Comparison of ENCODE assay signal across 9 cellular contexts in the genomic region with DNA sequence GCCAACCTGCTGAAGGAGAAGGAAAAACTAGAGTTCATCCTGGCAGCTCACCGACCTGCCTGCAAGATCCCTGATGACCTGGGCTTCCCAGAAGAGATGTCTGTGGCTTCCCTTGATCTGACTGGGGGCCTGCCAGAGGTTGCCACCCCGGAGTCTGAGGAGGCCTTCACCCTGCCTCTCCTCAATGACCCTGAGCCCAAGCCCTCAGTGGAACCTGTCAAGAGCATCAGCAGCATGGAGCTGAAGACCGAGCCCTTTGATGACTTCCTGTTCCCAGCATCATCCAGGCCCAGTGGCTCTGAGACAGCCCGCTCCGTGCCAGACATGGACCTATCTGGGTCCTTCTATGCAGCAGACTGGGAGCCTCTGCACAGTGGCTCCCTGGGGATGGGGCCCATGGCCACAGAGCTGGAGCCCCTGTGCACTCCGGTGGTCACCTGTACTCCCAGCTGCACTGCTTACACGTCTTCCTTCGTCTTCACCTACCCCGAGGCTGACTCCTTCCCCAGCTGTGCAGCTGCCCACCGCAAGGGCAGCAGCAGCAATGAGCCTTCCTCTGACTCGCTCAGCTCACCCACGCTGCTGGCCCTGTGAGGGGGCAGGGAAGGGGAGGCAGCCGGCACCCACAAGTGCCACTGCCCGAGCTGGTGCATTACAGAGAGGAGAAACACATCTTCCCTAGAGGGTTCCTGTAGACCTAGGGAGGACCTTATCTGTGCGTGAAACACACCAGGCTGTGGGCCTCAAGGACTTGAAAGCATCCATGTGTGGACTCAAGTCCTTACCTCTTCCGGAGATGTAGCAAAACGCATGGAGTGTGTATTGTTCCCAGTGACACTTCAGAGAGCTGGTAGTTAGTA. TPM values are rescaled to one million over a fixed set of nuclear protein-coding genes. Genes with fewer than 3 reads are reported as not detected.
DNase-seq lines count a peak whose midpoint lies in the region; ATAC-seq, FAIRE-seq and TF ChIP-seq lines count a peak whose summit lies in the region.
"Had no signal": no experiment of that assay in that cellular context is flagged by ENCODE, and none has a peak within 500 bp of the region (broad histone marks: within the 10 kb centered on the region; RNA-seq: fewer than 3 reads in every experiment).

No MANE protein-coding gene starts in this region.

- H3K4me3 ChIP-seq in A549 (no peak overlapping the region), Peyer's patch (peak overlapping the region; percentile 12 to 69 (median 62)), dorsolateral prefrontal cortex (peak overlapping the region in 49 of 59 donors; percentile 6 to 97 (median 85)), mucosa of stomach (ENCODE audit: low read length) (peak overlapping the region; percentile 84)

- POLR2A ChIA-PET in A549 (lab: Yijun Ruan, JAX) = interaction anchor here (2.3 kb wide), 1 partner anchor 13 kb away, joined by 8 read pairs; no protein-coding TSS in a partner anchor

- DNase-seq in A549 (ENCODE audit: low read depth in 1 of 2, low spot score in 1 of 2) (peak in 1 of 2 experiments; percentile 56), Peyer's patch (no peak), dorsolateral prefrontal cortex (peak in 1 of 10 donors; percentile 51), NCI-H146 (lab: John Stamatoyannopoulos, UW) (no peak), KG1 (lab: John Stamatoyannopoulos, UW) (no peak)
- DNase-seq in stimulated activated CD4-positive, alpha-beta T cell treated with anti-CD3 and anti-CD28 coated beads, Interleukin-2, amount 100 ng/mL, for 48 hours = no peak
- DNase-seq: GF-D8 had no signal

- H3K27me3 ChIP-seq in Peyer's patch (no peaks in the 10 kb centered on the region), dorsolateral prefrontal cortex (no peaks in the 10 kb centered on the region), mucosa of stomach (ENCODE audit: control insufficient read depth, insufficient read depth, low read length) (no peaks in the 10 kb centered on the region)

- H3K9me3 ChIP-seq in A549 (no peaks in the 10 kb centered on the region), Peyer's patch (no peaks in the 10 kb centered on the region), mucosa of stomach (ENCODE audit: control insufficient read depth, low read length) (no peaks in the 10 kb centered on the region)

- H3K9ac ChIP-seq in mucosa of stomach (ENCODE audit: low read length) = peak overlapping the region; percentile 98

- H3K36me3 ChIP-seq in Peyer's patch (peaks cover 0 to 28% (median 0%) of the 10 kb centered on the region in 3 donors), mucosa of stomach (ENCODE audit: control insufficient read depth, insufficient read depth, low read length) (peaks cover 32% of the 10 kb centered on the region)

- no peak for FAIRE-seq in A549 (lab: Jason Lieb, UNC)

- TF ChIP-seq RAD21 in A549 (conservative IDR thresholded peaks at IDR 0.05 in 1 of 2, IDR thresholded peaks at IDR 0.05 in 1 of 2) = no peak

- no peak; a peak in 1 of 6 replicates for ATAC-seq in A549
- no peak for ATAC-seq in GM19397 (IDR thresholded peaks at IDR 0.05; ENCODE audit: unreplicated experiment)

- CTCF ChIA-PET in A549 (lab: Yijun Ruan, JAX) = interaction anchor here (0.8 to 2.2 kb wide), 5 partner anchors 9 to 149 kb away, joined by 3 to 10 read pairs (median 5); no protein-coding TSS in a partner anchor

- peak overlapping the region; percentile 91; the same call in 1 of the 3 replicates for H3K4me2 ChIP-seq in A549

- intact Hi-C loops in dorsolateral prefrontal cortex (cut with DNase I) = no loop called here

- TF ChIP-seq POLR2A in A549 (IDR thresholded peaks at IDR 0.05; ENCODE audit: low read length) (no peak), Peyer's patch (IDR thresholded peaks at IDR 0.05) (peak in 1 of 2 donors; percentile 14)

- TF ChIP-seq CTCF in A549 (IDR thresholded peaks at IDR 0.05) = no peak
- TF ChIP-seq CTCF in Peyer's patch (IDR thresholded peaks at IDR 0.05) = no peak
- no peak for TF ChIP-seq CTCF in dorsolateral prefrontal cortex (IDR thresholded peaks at IDR 0.05 in 54 of 56, conservative IDR thresholded peaks at IDR 0.05 in 2 of 56; ENCODE audit: low read depth in 1 of 56, partially characterized antibody in 56 of 56)

- H3K27ac ChIP-seq in A549 = no peak overlapping the region
- H3K27ac ChIP-seq in Peyer's patch = peak overlapping the region; percentile 4 to 99 (median 92)
- peak overlapping the region in 17 of 59 donors; percentile 16 to 100 (median 99) for H3K27ac ChIP-seq in dorsolateral prefrontal cortex

- peaks cover 40% of the 10 kb centered on the region for H3K4me1 ChIP-seq in A549
- peaks cover 8 to 20% (median 16%) of the 10 kb centered on the region in 4 donors for H3K4me1 ChIP-seq in Peyer's patch
- H3K4me1 ChIP-seq in mucosa of stomach (ENCODE audit: control insufficient read depth, insufficient read depth, low read length) = peaks cover 40% of the 10 kb centered on the region

- TF ChIP-seq EP300 in A549 (IDR thresholded peaks at IDR 0.05) = no peak

- WGBS in A549 (ENCODE audit: missing lambda C conversion rate) = 92% methylated on average over 15 of the region's 17 CpGs

TF ChIP-seq in A549, 52 proteins besides CTCF, POLR2A, EP300 and RAD21:
- TF ChIP-seq REST (IDR thresholded peaks at IDR 0.05) = peak; percentile 7; the same call in 1 of the 2 replicates
- peak; percentile 95 for TF ChIP-seq POLR2AphosphoS2 (conservative IDR thresholded peaks at IDR 0.05; ENCODE audit: low read length)
- TF ChIP-seq NPAS2 (CRISPR knock-in tag; IDR thresholded peaks at IDR 0.05; ENCODE audit: borderline replicate concordance) = no peak
- TF ChIP-seq, protein P1, sequence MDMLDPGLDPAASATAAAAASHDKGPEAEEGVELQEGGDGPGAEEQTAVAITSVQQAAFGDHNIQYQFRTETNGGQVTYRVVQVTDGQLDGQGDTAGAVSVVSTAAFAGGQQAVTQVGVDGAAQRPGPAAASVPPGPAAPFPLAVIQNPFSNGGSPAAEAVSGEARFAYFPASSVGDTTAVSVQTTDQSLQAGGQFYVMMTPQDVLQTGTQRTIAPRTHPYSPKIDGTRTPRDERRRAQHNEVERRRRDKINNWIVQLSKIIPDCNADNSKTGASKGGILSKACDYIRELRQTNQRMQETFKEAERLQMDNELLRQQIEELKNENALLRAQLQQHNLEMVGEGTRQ (IDR thresholded peaks at IDR 0.05) = peak; percentile 45

RNA-seq across cellular contexts. Expression of gene FOS, which starts 2.4 kb away (rescaled TPM):
- polyA plus RNA-seq in A549 (2011; rRNA removed) (197 and 256 TPM in 2 replicates), A549 (2017; fragmentation: RNase III; extraction: RNeasy Plus Mini Kit Qiagen cat#74134 plus additional on column Dnase treatment) (2.0 to 4.2 TPM (median 2.7 TPM) in 3 replicates)
- polyA plus RNA-seq in A549 (2012; cell fraction: cytosol; rRNA removed) = 224 and 245 TPM in 2 replicates
- polyA plus RNA-seq in A549 (2012; cell fraction: nucleus; rRNA removed) = 701 and 1,020 TPM in 2 replicates
- 237 and 281 TPM in 2 replicates for polyA minus RNA-seq in A549 (2011; rRNA and poly(A)+ RNA removed)
- total RNA-seq in Peyer's patch (1,000 to 10,000 TPM in 1 of 4 donors, 100 to 1,000 TPM in 3; 267 to 2,466 (median 503) TPM), dorsolateral prefrontal cortex (100 to 1,000 TPM in 38 of 120 experiments, 10 to 100 TPM in 81, 1 to 10 TPM in 1; 7.4 to 738 (median 68.8) TPM)

Comparison
In these comparisons a context has a peak if more than half of its experiments do, and no peak if none do; other contexts are left out.
1. H3K27ac ChIP-seq: peak in Peyer's patch (4 of 4); none in A549 (0 of 2).